In genomic region chr1:107432108-107432507, GRCh38 we compare ENCODE assay signal across 27 cellular contexts.
DNase-seq lines count a peak whose midpoint lies in the region; ATAC-seq, FAIRE-seq and TF ChIP-seq lines count a peak whose summit lies in the region.
"Had no signal": no experiment of that assay in that cellular context is flagged by ENCODE, and none has a peak within 500 bp of the region (broad histone marks: within the 10 kb centered on the region; RNA-seq: fewer than 3 reads in every experiment).

No MANE protein-coding gene starts in this region.

- CTCF ChIA-PET in OCI-LY7 (lab: Charles Lee; ENCODE audit: unreplicated experiment), result no interaction called here

- H3K27ac ChIP-seq in HUES64 (ENCODE audit: low read depth, low read length), result peak overlapping the region; percentile 73; the same call in 1 of the 2 replicates
- H3K27ac ChIP-seq in OCI-LY7 (ENCODE audit: low read depth, low read length, poor library complexity, severe bottlenecking), result peak overlapping the region; percentile 14
- no peak overlapping the region for H3K27ac ChIP-seq in iPS-20b (ENCODE audit: low read length)
- H3K27ac ChIP-seq: adrenal gland, lower lobe of right lung had no signal

- no peak for TF ChIP-seq POLR2A in GM12892 (IDR thresholded peaks at IDR 0.05; ENCODE audit: low read depth, low read length)

- H3K9me2 ChIP-seq in OCI-LY7 (ENCODE audit: insufficient read depth, low read length), result no peaks in the 10 kb centered on the region

- no peaks in the 10 kb centered on the region for H3K36me3 ChIP-seq in HUES64 (ENCODE audit: insufficient read depth, low read length)
- no peaks in the 10 kb centered on the region for H3K36me3 ChIP-seq in OCI-LY7 (ENCODE audit: insufficient read depth, low read length)
- H3K36me3 ChIP-seq in iPS-20b (ENCODE audit: insufficient read depth, low read depth, low read length), result no peaks in the 10 kb centered on the region
- H3K36me3 ChIP-seq: adrenal gland, lower lobe of right lung had no signal

- FAIRE-seq in GM12892 (lab: Jason Lieb, UNC), result peak; percentile 60

- intact Hi-C loops in OCI-LY7 (cut with micrococcal nuclease; ENCODE audit: unreplicated experiment), result loop anchor here (5.0 kb wide), 2 partner anchors 75 to 320 kb away; no protein-coding TSS in a partner anchor
- intact Hi-C loops in sciatic nerve (cut with DNase I), result no loop called here

- H3K4me1 ChIP-seq in HUES64 (ENCODE audit: insufficient read depth, low read length), result peaks cover 35% of the 10 kb centered on the region
- peaks cover 45% of the 10 kb centered on the region for H3K4me1 ChIP-seq in OCI-LY7 (ENCODE audit: insufficient read depth, low read length, poor library complexity, severe bottlenecking)
- peaks cover 23% of the 10 kb centered on the region; the same call in 1 of the 2 replicates for H3K4me1 ChIP-seq in iPS-20b (ENCODE audit: insufficient read depth, low read length)
- H3K4me1 ChIP-seq: adrenal gland, lower lobe of right lung had no signal

- H3K79me2 ChIP-seq in OCI-LY7 (ENCODE audit: insufficient read depth, low read depth, low read length), result no peaks in the 10 kb centered on the region

- no peak overlapping the region for H3K9ac ChIP-seq in HUES64 (ENCODE audit: low read depth, low read length)
- no peak overlapping the region for H3K9ac ChIP-seq in iPS-20b (ENCODE audit: low read depth, low read length)

- no TSS peak for BruUV-seq in OCI-LY7 (replicated peaks; lab: Mats Ljungman, UMichigan)

- H3K9me3 ChIP-seq in HUES64 (ENCODE audit: insufficient read depth, low read depth, low read length) (no peaks in the 10 kb centered on the region), OCI-LY7 (ENCODE audit: low read length) (no peaks in the 10 kb centered on the region; the same call in 1 of the 2 replicates), iPS-20b (ENCODE audit: insufficient read depth, low read depth, low read length) (no peaks in the 10 kb centered on the region)
- H3K9me3 ChIP-seq: adrenal gland, lower lobe of right lung, mucosa of descending colon had no signal

- H3K4me3 ChIP-seq in HUES64 (ENCODE audit: low read length) (no peak overlapping the region), OCI-LY7 (ENCODE audit: low read depth, low read length, poor library complexity, severe bottlenecking) (no peak overlapping the region), iPS-20b (ENCODE audit: low read length) (peak overlapping the region; percentile 8; the same call in 1 of the 2 replicates)
- H3K4me3 ChIP-seq: adrenal gland, lower lobe of right lung, mucosa of descending colon had no signal

- 24% methylated on average over 1 of the region's 1 CpG for WGBS in HUES64

- no peak for ATAC-seq in sciatic nerve
- ATAC-seq in GM21619 (IDR thresholded peaks at IDR 0.05; ENCODE audit: unreplicated experiment), result no peak
- ATAC-seq: lower lobe of right lung; mucosa of descending colon; Panc1; stimulated activated naive CD8-positive, alpha-beta T cell treated with anti-CD3 and anti-CD28 coated beads, Interleukin-15, amount 100 ng/mL, for 72 hours had no signal

- no peaks in the 10 kb centered on the region for H3K27me3 ChIP-seq in HUES64 (ENCODE audit: insufficient read depth, low read length)
- no peaks in the 10 kb centered on the region for H3K27me3 ChIP-seq in iPS-20b (ENCODE audit: insufficient read depth, low read length)
- H3K27me3 ChIP-seq: adrenal gland had no signal

- no peaks in the 10 kb centered on the region for H4K20me1 ChIP-seq in OCI-LY7 (ENCODE audit: insufficient read depth, low read length)

- POLR2A ChIA-PET in OCI-LY7 (lab: Charles Lee), result interaction anchor here (0.6 to 1.5 kb wide), 4 partner anchors 18 to 362 kb away, joined by 3 to 7 read pairs (median 3); no protein-coding TSS in a partner anchor

- TF ChIP-seq CTCF in OCI-LY7 (conservative IDR thresholded peaks at IDR 0.05; ENCODE audit: low read length), result no peak

- H2AFZ ChIP-seq in OCI-LY7 (ENCODE audit: low read length), result peak overlapping the region; percentile 72; the same call in 1 of the 2 replicates

- peak overlapping the region; percentile 14; the same call in 1 of the 2 replicates for H3K4me2 ChIP-seq in OCI-LY7 (ENCODE audit: low read length)

- no peak for DNase-seq in GM12892 (ENCODE audit: insufficient read length)
- DNase-seq in OCI-LY7 (ENCODE audit: low spot score), result no peak
- DNase-seq in sciatic nerve (ENCODE audit: low spot score), result no peak
- no peak for DNase-seq in GM03348 (ENCODE audit: low spot score)
- DNase-seq in NCI-H1930 (lab: John Stamatoyannopoulos, UW), result no peak
- DNase-seq: activated B cell treated with CpG ODN at 0.5 μM for 24 hours; activated CD4-positive, alpha-beta T cell treated with anti-CD3 and anti-CD28 coated beads, Interleukin-2, amount 50 U/mL, for 48 hours; activated naive CD4-positive, alpha-beta T cell treated with anti-CD3 and anti-CD28 coated beads for 36 hours; adrenal gland; CD4-positive, alpha-beta T cell; hypothalamus; IMR-90; kidney glomerular epithelial cell; lower lobe of right lung; mucosa of descending colon; NCI-H1048; NCI-H2029; SHP77 treated with DMSO at 0.1 percent for 48 hours; small intestine; stimulated activated CD8-positive, alpha-beta memory T cell treated with anti-CD3 and anti-CD28 coated beads, Interleukin-4, amount 100 ng/mL, for 48 hours; stimulated activated naive CD8-positive, alpha-beta T cell treated with anti-CD3 and anti-CD28 coated beads, Interleukin-15, amount 100 ng/mL, for 72 hours; SW 1271; T1000 had no signal
